Comparison of ENCODE assay signal across 1 cellular context in the genomic region with DNA sequence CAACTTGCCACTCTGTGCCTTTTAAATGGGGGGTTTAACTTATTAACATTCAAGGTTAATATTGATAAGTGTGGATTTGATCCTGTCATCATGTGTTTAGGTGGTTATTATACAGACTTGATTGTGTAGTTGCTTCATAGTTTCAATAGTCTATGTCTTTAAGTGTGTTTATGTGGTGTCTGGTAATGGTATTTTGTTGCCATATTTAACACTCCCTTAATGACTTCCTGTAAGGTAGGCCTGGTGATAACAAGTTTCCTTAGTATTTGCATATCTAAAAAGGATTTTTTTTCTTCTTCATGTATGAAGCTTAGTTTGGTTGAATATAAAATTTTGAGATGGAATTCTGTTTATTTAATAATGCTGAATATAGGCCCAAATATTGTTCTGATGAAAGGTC.
TF ChIP-seq lines count a peak whose summit lies in the region.

No MANE protein-coding gene starts in this region.

TF ChIP-seq in GM12878, 131 proteins besides CTCF, POLR2A, EP300 and RAD21:
- no peak for TF ChIP-seq MTA3 (IDR thresholded peaks at IDR 0.05; ENCODE audit: borderline replicate concordance, low read length)
- TF ChIP-seq ZNF274 (IDR thresholded peaks at IDR 0.05; ENCODE audit: insufficient read depth, insufficient read length) = no peak
- TF ChIP-seq SP1 (IDR thresholded peaks at IDR 0.05; ENCODE audit: low read depth, low read length) = no peak
- no peak for TF ChIP-seq CBFB (IDR thresholded peaks at IDR 0.05; ENCODE audit: low read depth)
- TF ChIP-seq, protein P1, sequence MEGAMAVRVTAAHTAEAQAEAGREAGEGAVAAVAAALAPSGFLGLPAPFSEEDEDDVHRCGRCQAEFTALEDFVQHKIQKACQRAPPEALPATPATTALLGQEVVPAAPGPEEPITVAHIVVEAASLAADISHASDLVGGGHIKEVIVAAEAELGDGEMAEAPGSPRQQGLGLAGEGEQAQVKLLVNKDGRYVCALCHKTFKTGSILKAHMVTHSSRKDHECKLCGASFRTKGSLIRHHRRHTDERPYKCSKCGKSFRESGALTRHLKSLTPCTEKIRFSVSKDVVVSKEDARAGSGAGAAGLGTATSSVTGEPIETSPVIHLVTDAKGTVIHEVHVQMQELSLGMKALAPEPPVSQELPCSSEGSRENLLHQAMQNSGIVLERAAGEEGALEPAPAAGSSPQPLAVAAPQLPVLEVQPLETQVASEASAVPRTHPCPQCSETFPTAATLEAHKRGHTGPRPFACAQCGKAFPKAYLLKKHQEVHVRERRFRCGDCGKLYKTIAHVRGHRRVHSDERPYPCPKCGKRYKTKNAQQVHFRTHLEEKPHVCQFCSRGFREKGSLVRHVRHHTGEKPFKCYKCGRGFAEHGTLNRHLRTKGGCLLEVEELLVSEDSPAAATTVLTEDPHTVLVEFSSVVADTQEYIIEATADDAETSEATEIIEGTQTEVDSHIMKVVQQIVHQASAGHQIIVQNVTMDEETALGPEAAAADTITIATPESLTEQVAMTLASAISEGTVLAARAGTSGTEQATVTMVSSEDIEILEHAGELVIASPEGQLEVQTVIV (IDR thresholded peaks at IDR 0.05; ENCODE audit: borderline replicate concordance, partially characterized antibody) = no peak
- TF ChIP-seq CREM (IDR thresholded peaks at IDR 0.05; ENCODE audit: low read depth) = no peak
- TF ChIP-seq, protein P2, sequence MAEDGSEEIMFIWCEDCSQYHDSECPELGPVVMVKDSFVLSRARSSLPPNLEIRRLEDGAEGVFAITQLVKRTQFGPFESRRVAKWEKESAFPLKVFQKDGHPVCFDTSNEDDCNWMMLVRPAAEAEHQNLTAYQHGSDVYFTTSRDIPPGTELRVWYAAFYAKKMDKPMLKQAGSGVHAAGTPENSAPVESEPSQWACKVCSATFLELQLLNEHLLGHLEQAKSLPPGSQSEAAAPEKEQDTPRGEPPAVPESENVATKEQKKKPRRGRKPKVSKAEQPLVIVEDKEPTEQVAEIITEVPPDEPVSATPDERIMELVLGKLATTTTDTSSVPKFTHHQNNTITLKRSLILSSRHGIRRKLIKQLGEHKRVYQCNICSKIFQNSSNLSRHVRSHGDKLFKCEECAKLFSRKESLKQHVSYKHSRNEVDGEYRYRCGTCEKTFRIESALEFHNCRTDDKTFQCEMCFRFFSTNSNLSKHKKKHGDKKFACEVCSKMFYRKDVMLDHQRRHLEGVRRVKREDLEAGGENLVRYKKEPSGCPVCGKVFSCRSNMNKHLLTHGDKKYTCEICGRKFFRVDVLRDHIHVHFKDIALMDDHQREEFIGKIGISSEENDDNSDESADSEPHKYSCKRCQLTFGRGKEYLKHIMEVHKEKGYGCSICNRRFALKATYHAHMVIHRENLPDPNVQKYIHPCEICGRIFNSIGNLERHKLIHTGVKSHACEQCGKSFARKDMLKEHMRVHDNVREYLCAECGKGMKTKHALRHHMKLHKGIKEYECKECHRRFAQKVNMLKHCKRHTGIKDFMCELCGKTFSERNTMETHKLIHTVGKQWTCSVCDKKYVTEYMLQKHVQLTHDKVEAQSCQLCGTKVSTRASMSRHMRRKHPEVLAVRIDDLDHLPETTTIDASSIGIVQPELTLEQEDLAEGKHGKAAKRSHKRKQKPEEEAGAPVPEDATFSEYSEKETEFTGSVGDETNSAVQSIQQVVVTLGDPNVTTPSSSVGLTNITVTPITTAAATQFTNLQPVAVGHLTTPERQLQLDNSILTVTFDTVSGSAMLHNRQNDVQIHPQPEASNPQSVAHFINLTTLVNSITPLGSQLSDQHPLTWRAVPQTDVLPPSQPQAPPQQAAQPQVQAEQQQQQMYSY (CRISPR knock-in tag; IDR thresholded peaks at IDR 0.05) = no peak
- no peak for TF ChIP-seq DPF2 (IDR thresholded peaks at IDR 0.05)
- TF ChIP-seq SMARCA5 (IDR thresholded peaks at IDR 0.05) = no peak
- TF ChIP-seq SREBF1 (IDR thresholded peaks at IDR 0.05; ENCODE audit: low read length) = no peak
- TF ChIP-seq SIX5 (IDR thresholded peaks at IDR 0.05; ENCODE audit: low read depth, low read length, severe bottlenecking) = no peak
- TF ChIP-seq POLR2AphosphoS5 (IDR thresholded peaks at IDR 0.05; ENCODE audit: low read length) = no peak
- no peak for TF ChIP-seq NR2C2 (IDR thresholded peaks at IDR 0.05; ENCODE audit: borderline replicate concordance, control insufficient read depth, insufficient read length, low read depth)
- no peak for TF ChIP-seq RUNX3 (IDR thresholded peaks at IDR 0.05; ENCODE audit: low read length)
- no peak for TF ChIP-seq PML (IDR thresholded peaks at IDR 0.05; ENCODE audit: low read length)
- TF ChIP-seq SUZ12 (IDR thresholded peaks at IDR 0.05; ENCODE audit: unreplicated experiment) = no peak
- no peak for TF ChIP-seq IKZF1 (conservative IDR thresholded peaks at IDR 0.05)
